Comparison of ENCODE assay signal across 9 cellular contexts in the genomic region with DNA sequence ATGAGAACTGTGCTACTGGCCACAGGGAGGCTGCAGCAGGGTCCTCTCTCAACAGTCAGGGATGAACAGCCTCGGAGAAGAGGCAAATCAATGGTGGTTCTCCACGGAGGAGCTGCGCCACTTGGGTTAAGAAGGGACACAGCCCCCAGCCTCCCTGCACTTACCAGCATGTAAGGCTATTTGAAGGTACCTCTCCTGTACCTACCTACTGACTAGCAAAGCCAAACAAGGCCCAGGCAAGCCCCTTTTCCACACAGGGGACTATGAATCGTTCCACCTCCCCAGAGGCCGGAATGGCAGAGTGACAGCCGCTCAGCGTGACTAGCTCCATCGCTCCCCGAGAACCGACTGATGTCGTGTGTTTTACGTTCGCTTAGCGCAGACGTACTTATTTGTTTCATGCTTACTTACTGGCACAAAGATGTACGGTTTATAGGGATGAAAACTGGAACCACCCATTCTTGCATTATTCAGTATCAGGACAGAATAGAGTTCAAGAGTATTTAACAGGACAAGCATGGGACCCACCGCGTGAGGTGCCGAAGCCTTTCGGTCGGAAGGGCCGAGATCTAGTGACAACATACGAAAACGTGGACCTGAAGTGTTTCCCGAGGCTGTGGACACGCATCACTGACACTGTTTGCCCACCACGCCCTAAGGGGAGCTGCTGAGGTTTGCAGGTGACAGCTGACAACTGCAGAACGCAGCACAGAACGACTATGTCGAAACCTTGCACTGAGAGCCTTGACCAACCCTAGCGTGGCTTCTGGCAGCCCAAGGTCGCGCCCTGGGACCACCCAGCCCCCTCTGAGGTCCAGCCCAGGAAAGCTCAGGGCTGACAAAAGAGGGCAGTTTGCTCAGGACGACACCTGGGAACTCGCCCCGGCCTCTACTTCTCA. TPM values are rescaled to one million over a fixed set of nuclear protein-coding genes. Genes with fewer than 3 reads are reported as not detected.
DNase-seq lines count a peak whose midpoint lies in the region; ATAC-seq and TF ChIP-seq lines count a peak whose summit lies in the region.
"Had no signal": no experiment of that assay in that cellular context is flagged by ENCODE, and none has a peak within 500 bp of the region (broad histone marks: within the 10 kb centered on the region; RNA-seq: fewer than 3 reads in every experiment).

No MANE protein-coding gene starts in this region.

- no peaks in the 10 kb centered on the region for H3K9me3 ChIP-seq in CD8-positive, alpha-beta memory T cell (ENCODE audit: low read length)
- H3K9me3 ChIP-seq in endodermal cell (ENCODE audit: control insufficient read depth, low read length) (no peaks in the 10 kb centered on the region), neuronal stem cell (replicated peaks in 1 of 2; ENCODE audit: control insufficient read depth in 2 of 2, insufficient read depth in 1 of 2, low read depth in 1 of 2, low read length in 2 of 2) (peaks cover 0 to 1% of the 10 kb centered on the region in 2 donors)

- peak overlapping the region; percentile 86 for H3K4me3 ChIP-seq in CD8-positive, alpha-beta memory T cell (ENCODE audit: low read length)
- H3K4me3 ChIP-seq in NB4 (ENCODE audit: low read depth, low read length) (peak overlapping the region; percentile 76), endodermal cell (ENCODE audit: low read length) (peak overlapping the region; percentile 93), neuronal stem cell (ENCODE audit: low read length in 2 of 2) (peak overlapping the region; percentile 90 to 97)

- TF ChIP-seq CTCF in NB4 (IDR thresholded peaks at IDR 0.05; ENCODE audit: low read depth, low read length) (no peak), endodermal cell (conservative IDR thresholded peaks at IDR 0.05) (no peak)

- no peak overlapping the region for H4K8ac ChIP-seq in neuronal stem cell (ENCODE audit: low read depth, low read length)

- H2BK5ac ChIP-seq in neuronal stem cell (ENCODE audit: low read length), result no peak overlapping the region

- H3K9me3 Mint-ChIP-seq in CD8-positive, alpha-beta memory T cell, result no peaks in the 10 kb centered on the region
- H3K9me3 Mint-ChIP-seq in endodermal cell, result no peaks in the 10 kb centered on the region

- no peak overlapping the region for H2BK15ac ChIP-seq in neuronal stem cell (ENCODE audit: low read length)

- DNase-seq in CD8-positive, alpha-beta memory T cell, result no peak
- DNase-seq in NB4 (ENCODE audit: low read depth) (no peak), endodermal cell (no peak), neuronal stem cell (ENCODE audit: low spot score) (no peak), head of caudate nucleus (no peak), NOMO-1 treated with DMSO at 0.1 percent for 48 hours (lab: John Stamatoyannopoulos, UW; ENCODE audit: unreplicated experiment) (no peak)
- DNase-seq: hippocampal formation had no signal

- peak overlapping the region; percentile 66 for H3K9ac ChIP-seq in endodermal cell (ENCODE audit: extremely low read depth, low read length, poor library complexity, severe bottlenecking)
- H3K9ac ChIP-seq in neuronal stem cell (ENCODE audit: low read depth, low read length, poor library complexity), result peak overlapping the region; percentile 76

- H2BK12ac ChIP-seq in neuronal stem cell (ENCODE audit: low read length), result no peak overlapping the region

- 64 to 69% methylated on average over 24 to 36 of the region's 36 CpGs for WGBS in endodermal cell (ENCODE audit: insufficient coverage in 1 of 2, insufficient read length in 1 of 2), 2 experiments
- WGBS in neuronal stem cell (ENCODE audit: extremely low coverage in 2 of 2, insufficient read length in 2 of 2, insufficient replicate concordance in 1 of 2), 2 donors, result no CpG with 5 or more reads among the region's 36 CpGs

- TF ChIP-seq POLR2A in NB4 (IDR thresholded peaks at IDR 0.05; ENCODE audit: extremely low read depth, insufficient read length), result no peak

- intact Hi-C loops in head of caudate nucleus (cut with DNase I), result loop anchor here (5.0 kb wide), 1 partner anchor 101 kb away; no protein-coding TSS in a partner anchor

- H3K14ac ChIP-seq in neuronal stem cell (ENCODE audit: low read length), result no peak overlapping the region

- peak overlapping the region; percentile 83 to 99 (median 93) for H3K4me3 Mint-ChIP-seq in CD8-positive, alpha-beta memory T cell
- peak overlapping the region; percentile 82 for H3K4me3 Mint-ChIP-seq in endodermal cell

- no peak overlapping the region for H4K91ac ChIP-seq in neuronal stem cell (ENCODE audit: low read depth, low read length, poor library complexity)

- POLR2A ChIA-PET in CD8-positive, alpha-beta memory T cell (lab: Charles Lee), result interaction anchor here (0.6 to 2.2 kb wide), 4 partner anchors 13 to 783 kb away, joined by 3 to 44 read pairs (median 6); a partner anchor contains a TSS

- peak overlapping the region; percentile 93 for H2AFZ ChIP-seq in neuronal stem cell (ENCODE audit: low read length)

- peak overlapping the region; percentile 86 for H3K4me2 ChIP-seq in neuronal stem cell (ENCODE audit: insufficient read depth, low read length, poor library complexity, severe bottlenecking)

- H3K79me1 ChIP-seq in neuronal stem cell (ENCODE audit: low read depth, low read length), result peaks cover 29% of the 10 kb centered on the region

- H3K4ac ChIP-seq in neuronal stem cell (ENCODE audit: low read length), result no peak overlapping the region

- H3K4me1 ChIP-seq in CD8-positive, alpha-beta memory T cell (ENCODE audit: insufficient read depth, low read length), result peaks cover 28% of the 10 kb centered on the region
- H3K4me1 ChIP-seq in endodermal cell (ENCODE audit: control insufficient read depth, insufficient read depth, low read length), result peaks cover 7% of the 10 kb centered on the region
- peaks cover 8 to 16% of the 10 kb centered on the region in 2 donors for H3K4me1 ChIP-seq in neuronal stem cell (ENCODE audit: control insufficient read depth in 2 of 2, insufficient read depth in 1 of 2, low read depth in 1 of 2, low read length in 2 of 2)

- H3K36me3 ChIP-seq in CD8-positive, alpha-beta memory T cell (ENCODE audit: insufficient read depth, low read length), result no peaks in the 10 kb centered on the region
- peaks cover 6% of the 10 kb centered on the region for H3K36me3 ChIP-seq in endodermal cell (ENCODE audit: control insufficient read depth, insufficient read depth, low read length)
- peaks cover 10 to 18% of the 10 kb centered on the region in 2 donors for H3K36me3 ChIP-seq in neuronal stem cell (replicated peaks in 1 of 2; ENCODE audit: control insufficient read depth in 2 of 2, insufficient read depth in 2 of 2, low read length in 2 of 2)

- no peak overlapping the region for H2BK120ac ChIP-seq in neuronal stem cell (ENCODE audit: low read depth, low read length)

- H3K4me1 Mint-ChIP-seq in CD8-positive, alpha-beta memory T cell, result peaks cover 36 to 61% (median 43%) of the 10 kb centered on the region in 3 donors
- H3K4me1 Mint-ChIP-seq in endodermal cell, result peaks cover 7% of the 10 kb centered on the region

- peaks cover 0 to 2% of the 10 kb centered on the region in 2 donors for H3K27me3 Mint-ChIP-seq in CD8-positive, alpha-beta memory T cell
- no peaks in the 10 kb centered on the region for H3K27me3 Mint-ChIP-seq in endodermal cell (ENCODE audit: insufficient read depth)

- peak overlapping the region; percentile 40 for H3K23ac ChIP-seq in neuronal stem cell (ENCODE audit: low read depth, low read length, poor library complexity)

- H3K27ac Mint-ChIP-seq in CD8-positive, alpha-beta memory T cell, result peak overlapping the region; percentile 21 to 89 (median 68)
- no peak overlapping the region for H3K27ac Mint-ChIP-seq in endodermal cell

- peak overlapping the region; percentile 61 for H3K27ac ChIP-seq in CD8-positive, alpha-beta memory T cell (ENCODE audit: low read depth, low read length)
- H3K27ac ChIP-seq in endodermal cell (ENCODE audit: low read depth, low read length), result no peak overlapping the region
- no peak overlapping the region for H3K27ac ChIP-seq in neuronal stem cell (replicated peaks; ENCODE audit: low read length)

- no peak overlapping the region for H3K18ac ChIP-seq in neuronal stem cell (ENCODE audit: low read length)

- no peak overlapping the region for H2AK5ac ChIP-seq in neuronal stem cell (ENCODE audit: low read depth, low read length)

- peaks cover 0 to 29% (median 2%) of the 10 kb centered on the region in 3 donors for H3K36me3 Mint-ChIP-seq in CD8-positive, alpha-beta memory T cell
- peaks cover 4% of the 10 kb centered on the region for H3K36me3 Mint-ChIP-seq in endodermal cell (ENCODE audit: low read depth)

- no peak for ATAC-seq in HG03139 (IDR thresholded peaks at IDR 0.05; ENCODE audit: unreplicated experiment)
- ATAC-seq in activated CD4-positive, CD25-positive, alpha-beta regulatory T cell treated with anti-CD3 and anti-CD28 coated beads, Interleukin-2, amount 50 U/mL, for 24 hours, result no peak

- CTCF ChIA-PET in CD8-positive, alpha-beta memory T cell (lab: Charles Lee), result interaction anchor here (1.2 kb wide), 1 partner anchor 15 kb away, joined by 3 read pairs; a partner anchor contains a TSS

- no peaks in the 10 kb centered on the region for H3K27me3 ChIP-seq in CD8-positive, alpha-beta memory T cell (ENCODE audit: insufficient read depth, low read length, poor library complexity, severe bottlenecking)
- H3K27me3 ChIP-seq in endodermal cell (ENCODE audit: control insufficient read depth, insufficient read depth, low read length, poor library complexity, severe bottlenecking) (no peaks in the 10 kb centered on the region), neuronal stem cell (ENCODE audit: control insufficient read depth in 3 of 3, insufficient read depth in 3 of 3, low read depth in 1 of 3, low read length in 3 of 3) (no peaks in the 10 kb centered on the region)

RNA-seq across cellular contexts. Expression of a gene that starts 1.0 kb away (rescaled TPM):
- total RNA-seq in CD8-positive, alpha-beta memory T cell, result 10 to 100 TPM; 41.2 to 44.2 TPM
- polyA plus RNA-seq in CD8-positive, alpha-beta memory T cell, result 6.2 TPM
- 10 to 100 TPM; 30.0 to 45.0 TPM for total RNA-seq in endodermal cell
- polyA plus RNA-seq in endodermal cell (2013, experiment 1 of 2), result 24.6 TPM
- polyA plus RNA-seq in endodermal cell (2013, experiment 2 of 2), result 21.1 TPM
- polyA plus RNA-seq in neuronal stem cell (2013, experiment 1 of 2), result 14.7 TPM
- 14.2 TPM for polyA plus RNA-seq in neuronal stem cell (2013, experiment 2 of 2)

RNA-seq across cellular contexts. Expression of a gene that starts 1.3 kb away (rescaled TPM):
- 100 to 1,000 TPM; 136 to 138 TPM for total RNA-seq in CD8-positive, alpha-beta memory T cell
- polyA plus RNA-seq in CD8-positive, alpha-beta memory T cell, result 76.4 TPM
- 10 to 100 TPM; 42.7 to 48.7 TPM for total RNA-seq in endodermal cell
- polyA plus RNA-seq in endodermal cell (2013, experiment 1 of 2), result 60.9 TPM
- 52.0 TPM for polyA plus RNA-seq in endodermal cell (2013, experiment 2 of 2)
- polyA plus RNA-seq in neuronal stem cell (2013, experiment 1 of 2), result 79.2 TPM
- 73.1 TPM for polyA plus RNA-seq in neuronal stem cell (2013, experiment 2 of 2)

RNA-seq across cellular contexts. Expression of a gene that starts 15.1 kb away (rescaled TPM):
- 10 to 100 TPM; 13.2 to 13.3 TPM for total RNA-seq in CD8-positive, alpha-beta memory T cell
- 6.5 TPM for polyA plus RNA-seq in CD8-positive, alpha-beta memory T cell
- total RNA-seq in endodermal cell, result 10 to 100 TPM; 23.2 to 28.0 TPM
- polyA plus RNA-seq in endodermal cell (2013, experiment 1 of 2), result 30.3 TPM
- 24.0 TPM for polyA plus RNA-seq in endodermal cell (2013, experiment 2 of 2)
- polyA plus RNA-seq in neuronal stem cell (2013, experiment 1 of 2), result 14.7 TPM
- polyA plus RNA-seq in neuronal stem cell (2013, experiment 2 of 2), result 14.1 TPM

RNA-seq across cellular contexts. Expression of a gene that starts 57.3 kb away (rescaled TPM):
- 10 to 100 TPM; 49.0 to 51.0 TPM for total RNA-seq in CD8-positive, alpha-beta memory T cell
- 71.1 TPM for polyA plus RNA-seq in CD8-positive, alpha-beta memory T cell
- 10 to 100 TPM; 60.2 to 90.3 TPM for total RNA-seq in endodermal cell
- polyA plus RNA-seq in endodermal cell (2013, experiment 1 of 2), result 30.6 TPM
- polyA plus RNA-seq in endodermal cell (2013, experiment 2 of 2), result 33.5 TPM
- polyA plus RNA-seq in neuronal stem cell (2013, experiment 1 of 2), result 7.2 TPM
- 7.3 TPM for polyA plus RNA-seq in neuronal stem cell (2013, experiment 2 of 2)
